15 cellular contexts compared by ENCODE assay signal in genomic region chr16:50863673-50864144, GRCh38.
"Had no signal": no experiment of that assay in that cellular context is flagged by ENCODE, and none has a peak within 500 bp of the region (broad histone marks: within the 10 kb centered on the region; RNA-seq: fewer than 3 reads in every experiment).

No MANE protein-coding gene starts in this region.

- H3K36me3 Mint-ChIP-seq: activated CD4-positive, alpha-beta memory T cell treated with anti-CD3 and anti-CD28 coated beads for 36 hours; activated CD8-positive, alpha-beta memory T cell treated with anti-CD3 and anti-CD28 coated beads, Interleukin-2, amount 10 ng/mL, durations not matched to agents 7 days and 5 days; T-cell had no signal

- H3K36me3 ChIP-seq: adrenal gland, transverse colon had no signal

- H3K27me3 ChIP-seq: adrenal gland, foreskin keratinocyte, transverse colon had no signal

- H3K4me1 Mint-ChIP-seq: activated CD8-positive, alpha-beta memory T cell treated with anti-CD3 and anti-CD28 coated beads, Interleukin-2, amount 10 ng/mL, durations not matched to agents 7 days and 5 days; T-cell had no signal

- H3K4me1 ChIP-seq: adrenal gland had no signal

- DNase-seq: activated CD4-positive, alpha-beta memory T cell treated with anti-CD3 and anti-CD28 coated beads for 36 hours; activated naive CD4-positive, alpha-beta T cell treated with anti-CD3 and anti-CD28 coated beads, Interleukin-2, amount 50 U/mL, for 16 hours; activated T-cell treated with anti-CD3 and anti-CD28 coated beads, Interleukin-2, amount 50 U/mL, for 24 hours; adrenal gland; central memory CD4-positive, alpha-beta T cell; effector memory CD4-positive, alpha-beta T cell; foreskin keratinocyte; stimulated activated CD4-positive, alpha-beta T cell treated with anti-CD3 and anti-CD28 coated beads, Interleukin-4, amount 100 ng/mL, for 1 hour; stimulated activated naive CD4-positive, alpha-beta T cell; T-cell; T-helper 9 cell; transverse colon had no signal

- H3K4me3 Mint-ChIP-seq: activated CD4-positive, alpha-beta memory T cell treated with anti-CD3 and anti-CD28 coated beads for 36 hours; activated CD8-positive, alpha-beta memory T cell treated with anti-CD3 and anti-CD28 coated beads, Interleukin-2, amount 10 ng/mL, durations not matched to agents 7 days and 5 days; activated T-cell treated with anti-CD3 and anti-CD28 coated beads, Interleukin-2, amount 50 U/mL, for 24 hours; T-cell had no signal

- H3K4me3 ChIP-seq: adrenal gland, coronary artery, SK-N-MC, transverse colon had no signal

- ATAC-seq: activated CD8-positive, alpha-beta memory T cell treated with anti-CD3 and anti-CD28 coated beads, Interleukin-2, amount 10 ng/mL, durations not matched to agents 7 days and 5 days; foreskin keratinocyte; T-cell had no signal

- H3K9me3 Mint-ChIP-seq: activated CD4-positive, alpha-beta memory T cell treated with anti-CD3 and anti-CD28 coated beads for 36 hours; activated T-cell treated with anti-CD3 and anti-CD28 coated beads, Interleukin-2, amount 50 U/mL, for 24 hours; T-cell had no signal

- H3K27ac ChIP-seq: adrenal gland, coronary artery, foreskin keratinocyte, SK-N-MC, transverse colon had no signal

- H3K9me3 ChIP-seq: adrenal gland, transverse colon had no signal

- H3K27ac Mint-ChIP-seq: activated CD4-positive, alpha-beta memory T cell treated with anti-CD3 and anti-CD28 coated beads for 36 hours; activated CD8-positive, alpha-beta memory T cell treated with anti-CD3 and anti-CD28 coated beads, Interleukin-2, amount 10 ng/mL, durations not matched to agents 7 days and 5 days; activated T-cell treated with anti-CD3 and anti-CD28 coated beads, Interleukin-2, amount 50 U/mL, for 24 hours; T-cell had no signal
